Comparison of ENCODE assay signal across 13 cellular contexts in the genomic region with DNA sequence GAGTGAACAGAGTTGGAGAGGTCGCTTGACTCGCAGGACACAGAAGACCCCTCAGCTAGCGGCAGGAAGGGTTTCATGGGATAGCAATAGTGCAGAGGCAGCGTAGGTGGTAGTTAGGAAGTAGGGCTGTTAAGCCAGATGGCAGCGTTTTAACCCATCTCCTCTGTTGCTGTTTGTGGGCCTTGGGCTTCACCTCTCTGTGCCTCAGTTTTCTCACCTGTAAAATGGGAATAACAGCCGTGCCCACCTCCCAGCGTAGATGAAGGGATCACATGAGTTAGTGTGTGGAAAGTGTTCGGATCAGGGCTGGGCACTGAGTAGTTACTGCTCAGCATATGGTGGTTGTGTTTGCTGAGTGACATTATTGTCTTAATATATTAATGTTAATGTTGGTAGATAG. TPM values are rescaled to one million over a fixed set of nuclear protein-coding genes. Genes with fewer than 3 reads are reported as not detected.
DNase-seq lines count a peak whose midpoint lies in the region; ATAC-seq and TF ChIP-seq lines count a peak whose summit lies in the region.
"Had no signal": no experiment of that assay in that cellular context is flagged by ENCODE, and none has a peak within 500 bp of the region (broad histone marks: within the 10 kb centered on the region; RNA-seq: fewer than 3 reads in every experiment).

No MANE protein-coding gene starts in this region.

- CTCF ChIA-PET in CD8-positive, alpha-beta memory T cell (lab: Charles Lee): no interaction called here

- no peaks in the 10 kb centered on the region for H3F3A ChIP-seq in MM.1S (ENCODE audit: insufficient read depth, low read length)

- H3K27ac Mint-ChIP-seq in CD8-positive, alpha-beta memory T cell: peak overlapping the region in 7 of 8 donors; percentile 9 to 93 (median 60)
- H3K27ac Mint-ChIP-seq in IgD-negative memory B cell (peak overlapping the region in 1 of 3 donors; percentile 0), chondrocyte (ENCODE audit: unreplicated experiment) (no peak overlapping the region), neural crest cell (ENCODE audit: unreplicated experiment) (no peak overlapping the region)

- no peak overlapping the region for H3K4me2 ChIP-seq in MM.1S (ENCODE audit: low read depth, low read length)

- H3K4me3 Mint-ChIP-seq in CD8-positive, alpha-beta memory T cell: peak overlapping the region; percentile 67 to 84 (median 82)
- peak overlapping the region; percentile 65 to 88 (median 80) for H3K4me3 Mint-ChIP-seq in IgD-negative memory B cell
- peak overlapping the region; percentile 74 for H3K4me3 Mint-ChIP-seq in chondrocyte (ENCODE audit: unreplicated experiment)
- peak overlapping the region; percentile 87 for H3K4me3 Mint-ChIP-seq in neural crest cell

- H3K9me2 ChIP-seq in MM.1S (replicated peaks; ENCODE audit: insufficient read depth, low read length): no peaks in the 10 kb centered on the region

- H2AFZ ChIP-seq in MM.1S (ENCODE audit: low read length): no peak overlapping the region

- no peaks in the 10 kb centered on the region for H3K27me3 ChIP-seq in CD8-positive, alpha-beta memory T cell (ENCODE audit: insufficient read depth, low read length, poor library complexity, severe bottlenecking)
- H3K27me3 ChIP-seq in MM.1S (replicated peaks; ENCODE audit: insufficient read depth, low read length): no peaks in the 10 kb centered on the region
- H3K27me3 ChIP-seq: testis had no signal

- H3K9ac ChIP-seq in MM.1S (ENCODE audit: low read length): no peak overlapping the region

- no peaks in the 10 kb centered on the region for H3K79me2 ChIP-seq in MM.1S (ENCODE audit: low read length)

- DNase-seq in CD8-positive, alpha-beta memory T cell: no peak
- DNase-seq in chondrocyte (ENCODE audit: low spot score) (no peak), neural crest cell (ENCODE audit: low read depth, low spot score) (no peak), MM.1S (no peak)
- DNase-seq in stimulated activated CD8-positive, alpha-beta memory T cell treated with anti-CD3 and anti-CD28 coated beads, Interleukin-4, amount 100 ng/mL, for 48 hours: no peak
- DNase-seq: activated CD4-positive, alpha-beta T cell treated with anti-CD3 and anti-CD28 coated beads for 4 hours; hippocampal formation; NCI-H1436 treated with DMSO at 0.1 percent for 48 hours; testis had no signal

- H3K4me1 ChIP-seq in CD8-positive, alpha-beta memory T cell (ENCODE audit: insufficient read depth, low read length): peaks cover 16% of the 10 kb centered on the region
- H3K4me1 ChIP-seq in MM.1S (ENCODE audit: low read length): no peaks in the 10 kb centered on the region

- no peaks in the 10 kb centered on the region for H4K20me1 ChIP-seq in MM.1S (ENCODE audit: insufficient read depth, low read length)

- no peak for ATAC-seq in HG03439 (IDR thresholded peaks at IDR 0.05; ENCODE audit: unreplicated experiment)

- no peak for TF ChIP-seq CTCF in chondrocyte (IDR thresholded peaks at IDR 0.05)
- TF ChIP-seq CTCF in neural crest cell (conservative IDR thresholded peaks at IDR 0.05): no peak
- TF ChIP-seq CTCF in MM.1S (IDR thresholded peaks at IDR 0.05; ENCODE audit: low read length): no peak

- H3K4me1 Mint-ChIP-seq in CD8-positive, alpha-beta memory T cell: peaks cover 31 to 38% (median 35%) of the 10 kb centered on the region in 3 donors
- H3K4me1 Mint-ChIP-seq in IgD-negative memory B cell (peaks cover 4 to 27% (median 22%) of the 10 kb centered on the region in 3 donors), chondrocyte (ENCODE audit: low read depth) (peaks cover 21% of the 10 kb centered on the region), neural crest cell (peaks cover 24% of the 10 kb centered on the region)

- no peaks in the 10 kb centered on the region for H3K9me3 ChIP-seq in CD8-positive, alpha-beta memory T cell (ENCODE audit: low read length)
- H3K9me3 ChIP-seq in MM.1S (replicated peaks; ENCODE audit: insufficient read depth, low read length): no peaks in the 10 kb centered on the region
- H3K9me3 ChIP-seq: testis had no signal

- H3K36me3 ChIP-seq in CD8-positive, alpha-beta memory T cell (ENCODE audit: insufficient read depth, low read length): peaks cover 4% of the 10 kb centered on the region
- no peaks in the 10 kb centered on the region for H3K36me3 ChIP-seq in MM.1S (replicated peaks; ENCODE audit: insufficient read depth, low read length)

- POLR2A ChIA-PET in CD8-positive, alpha-beta memory T cell (lab: Charles Lee): no interaction called here

- peaks cover 15 to 47% (median 18%) of the 10 kb centered on the region in 3 donors for H3K36me3 Mint-ChIP-seq in CD8-positive, alpha-beta memory T cell
- H3K36me3 Mint-ChIP-seq in IgD-negative memory B cell: peaks cover 16% of the 10 kb centered on the region
- peaks cover 13% of the 10 kb centered on the region for H3K36me3 Mint-ChIP-seq in chondrocyte (ENCODE audit: low read depth)
- peaks cover 21% of the 10 kb centered on the region for H3K36me3 Mint-ChIP-seq in neural crest cell (ENCODE audit: low read depth)

- no peak overlapping the region for H3K4me3 ChIP-seq in CD8-positive, alpha-beta memory T cell (ENCODE audit: low read length)
- H3K4me3 ChIP-seq in MM.1S (ENCODE audit: low read length): no peak overlapping the region
- H3K4me3 ChIP-seq: lung had no signal

- H3K27ac ChIP-seq in CD8-positive, alpha-beta memory T cell (ENCODE audit: low read depth, low read length): no peak overlapping the region
- H3K27ac ChIP-seq in MM.1S (ENCODE audit: low read length): no peak overlapping the region
- H3K27ac ChIP-seq: testis had no signal

- peaks cover 0 to 2% of the 10 kb centered on the region in 2 donors for H3K27me3 Mint-ChIP-seq in CD8-positive, alpha-beta memory T cell
- H3K27me3 Mint-ChIP-seq in IgD-negative memory B cell (no peaks in the 10 kb centered on the region), chondrocyte (ENCODE audit: low read depth) (no peaks in the 10 kb centered on the region), neural crest cell (ENCODE audit: low read depth) (no peaks in the 10 kb centered on the region)

- H3K9me3 Mint-ChIP-seq in CD8-positive, alpha-beta memory T cell: no peaks in the 10 kb centered on the region
- H3K9me3 Mint-ChIP-seq in IgD-negative memory B cell: no peaks in the 10 kb centered on the region
- peaks cover 5% of the 10 kb centered on the region for H3K9me3 Mint-ChIP-seq in chondrocyte (ENCODE audit: low read depth)
- peaks cover 3% of the 10 kb centered on the region for H3K9me3 Mint-ChIP-seq in neural crest cell

RNA-seq across cellular contexts. Expression of a gene that starts 1.9 kb away (rescaled TPM):
- total RNA-seq in CD8-positive, alpha-beta memory T cell: 10 to 100 TPM; 10.5 to 11.5 TPM
- polyA plus RNA-seq in CD8-positive, alpha-beta memory T cell: 5.0 TPM
- polyA plus RNA-seq in IgD-negative memory B cell: 7.2 TPM
- 12.8 to 13.9 TPM (median 13.4 TPM) in 3 replicates for total RNA-seq in chondrocyte
- 24.8 and 25.9 TPM in 2 replicates for total RNA-seq in neural crest cell

RNA-seq across cellular contexts. Expression of a gene that starts 34.1 kb away (rescaled TPM):
- total RNA-seq in CD8-positive, alpha-beta memory T cell: under 1 TPM; 0.31 to 0.40 TPM
- polyA plus RNA-seq in CD8-positive, alpha-beta memory T cell: 0.98 TPM
- 1.0 TPM for polyA plus RNA-seq in IgD-negative memory B cell
- total RNA-seq in chondrocyte (1.6 to 2.1 TPM (median 1.7 TPM) in 3 replicates), neural crest cell (2.9 and 3.4 TPM in 2 replicates)
- total RNA-seq: H4 had no signal

Comparison
In these comparisons a context has a peak if more than half of its experiments do, and no peak if none do; other contexts are left out.
1. H3K27ac Mint-ChIP-seq: peak in CD8-positive, alpha-beta memory T cell (7 of 8); none in chondrocyte (single experiment) and neural crest cell (single experiment).
2. Peak in every context shown above with its lines, with median percentiles within 50 percentile points of each other: H3K4me3 Mint-ChIP-seq.